9 cellular contexts compared by ENCODE assay signal in the genomic region with DNA sequence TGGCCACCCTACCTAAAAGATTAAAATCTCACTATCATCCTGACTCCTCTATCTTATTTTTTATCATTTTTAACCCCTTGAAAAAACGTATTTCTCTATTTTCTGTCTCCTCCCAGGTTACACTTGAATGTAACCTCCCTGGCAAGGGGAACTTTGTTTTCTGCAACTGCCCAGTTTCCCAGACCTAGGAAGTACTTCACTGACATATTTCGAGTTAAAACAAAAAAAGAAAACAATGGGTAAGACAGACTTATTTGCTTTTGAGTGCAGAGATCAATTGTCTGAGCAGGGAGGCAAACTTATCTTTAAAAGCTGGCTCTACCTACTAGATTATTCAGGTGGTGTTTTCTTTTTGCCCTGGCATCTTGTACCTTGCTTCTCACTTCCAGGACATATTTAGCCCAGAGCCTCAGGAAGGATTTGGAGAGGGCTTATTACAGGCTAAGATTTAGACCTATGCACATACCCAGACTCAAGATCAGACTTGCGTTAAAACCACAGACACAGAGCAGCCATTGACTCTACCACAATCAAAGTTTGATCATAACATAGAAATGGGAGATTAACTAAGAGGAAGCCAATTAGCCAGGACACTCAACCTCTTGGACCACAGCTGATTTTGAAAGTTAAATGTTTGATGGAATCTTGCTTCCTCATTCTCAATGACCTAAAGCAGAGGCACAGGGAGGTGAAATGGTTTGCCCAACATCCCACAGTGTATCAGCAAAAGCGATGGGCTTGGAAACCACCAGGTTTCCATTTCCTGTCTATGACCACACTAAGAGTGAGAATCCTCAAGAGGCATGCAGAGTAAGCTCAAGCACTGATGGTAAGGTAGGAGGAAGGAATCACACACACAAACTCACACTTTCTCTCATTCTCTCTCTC.
DNase-seq lines count a peak whose midpoint lies in the region; ATAC-seq lines count a peak whose summit lies in the region.
"Had no signal": no experiment of that assay in that cellular context is flagged by ENCODE, and none has a peak within 500 bp of the region (broad histone marks: within the 10 kb centered on the region; RNA-seq: fewer than 3 reads in every experiment).

No MANE protein-coding gene starts in this region.

- no peak overlapping the region for H3K27ac Mint-ChIP-seq in immature natural killer cell

- DNase-seq in HT1080 (ENCODE audit: low read depth), result peak; percentile 23
- DNase-seq in immature natural killer cell, result peak; percentile 19 to 21 (median 20)
- no peak for DNase-seq in NCI-H146 (lab: John Stamatoyannopoulos, UW)
- DNase-seq in NCI-H146 treated with DMSO at 0.1 percent for 48 hours (lab: John Stamatoyannopoulos, UW; ENCODE audit: unreplicated experiment), result no peak
- no peak for DNase-seq in AG08395 (ENCODE audit: low spot score)
- no peak for DNase-seq in COLO668 (lab: John Stamatoyannopoulos, UW; ENCODE audit: unreplicated experiment)
- DNase-seq: caudate nucleus had no signal

- peak overlapping the region in 1 of 5 donors; percentile 22 for H3K4me3 Mint-ChIP-seq in immature natural killer cell

- H3K36me3 Mint-ChIP-seq in immature natural killer cell, result no peaks in the 10 kb centered on the region

- peaks cover 5 to 11% (median 11%) of the 10 kb centered on the region in 3 donors for H3K27me3 Mint-ChIP-seq in immature natural killer cell (ENCODE audit: low read depth in 3 of 3)

- ATAC-seq in GM18861 (IDR thresholded peaks at IDR 0.05; ENCODE audit: unreplicated experiment) (peak; percentile 94), GM21786 (IDR thresholded peaks at IDR 0.05; ENCODE audit: unreplicated experiment) (peak; percentile 92)

- peaks cover 0 to 2% (median 0%) of the 10 kb centered on the region in 6 donors for H3K9me3 Mint-ChIP-seq in immature natural killer cell

- H3K4me1 Mint-ChIP-seq in immature natural killer cell, result peaks cover 12 to 19% of the 10 kb centered on the region in 2 donors

Comparison
In these comparisons a context has a peak if more than half of its experiments do, and no peak if none do; other contexts are left out.
1. DNase-seq: peak in HT1080 (single experiment) and immature natural killer cell (3 of 3); none in NCI-H146 (single experiment), NCI-H146 treated with DMSO at 0.1 percent for 48 hours (single experiment), AG08395 (single experiment) and COLO668 (single experiment).